Comparison of ENCODE assay signal across 25 cellular contexts in the genomic region with DNA sequence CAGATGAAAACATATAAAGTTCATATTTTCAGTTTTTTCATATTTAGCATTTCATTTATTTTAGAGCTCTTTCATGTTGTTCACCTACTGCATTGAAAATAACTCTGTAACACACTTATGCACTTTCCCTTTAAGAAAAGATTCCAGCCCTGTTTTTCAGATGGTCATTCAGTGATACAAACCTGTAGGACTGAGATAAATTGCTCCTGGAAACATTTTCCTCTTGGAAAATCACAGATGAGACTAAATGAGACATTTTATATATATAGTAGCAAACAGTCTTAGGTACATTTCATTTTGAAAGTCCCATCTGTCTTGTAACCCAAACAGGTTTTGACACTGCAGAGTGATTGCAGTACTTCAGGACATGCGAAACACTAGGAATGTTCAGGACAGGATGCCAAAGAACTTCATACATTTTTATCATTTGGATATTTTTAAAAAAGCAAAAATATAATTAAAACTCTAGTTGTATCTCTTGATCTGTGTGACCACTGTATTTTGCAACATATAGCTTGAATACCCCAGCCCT.
"Had no signal": no experiment of that assay in that cellular context is flagged by ENCODE, and none has a peak within 500 bp of the region (broad histone marks: within the 10 kb centered on the region; RNA-seq: fewer than 3 reads in every experiment).

No MANE protein-coding gene starts in this region.

- H3K9me3 ChIP-seq: heart right ventricle, lower lobe of right lung, mucosa of descending colon, tibial artery had no signal

- H3K4me1 ChIP-seq: foreskin keratinocyte, lower lobe of right lung had no signal

- H3K4me3 ChIP-seq: heart right ventricle, lower lobe of right lung, mucosa of descending colon, tibial artery had no signal

- H3K27ac ChIP-seq: foreskin keratinocyte, lower lobe of right lung, tibial artery had no signal

- H3K36me3 ChIP-seq: heart right ventricle, lower lobe of right lung, tibial artery had no signal

- DNase-seq: activated CD4-positive, alpha-beta memory T cell treated with anti-CD3 and anti-CD28 coated beads for 36 hours; activated CD4-positive, alpha-beta T cell treated with anti-CD3 and anti-CD28 coated beads, Interleukin-2, amount 10 ng/mL, durations not matched to agents 24 days and 14 days; activated CD4-positive, CD25-positive, alpha-beta regulatory T cell treated with anti-CD3 and anti-CD28 coated beads, Interleukin-2, amount 50 U/mL, for 72 hours; activated CD8-positive, alpha-beta memory T cell treated with anti-CD3 and anti-CD28 coated beads, Interleukin-2, amount 50 U/mL, for 4 hours; activated effector memory CD4-positive, alpha-beta T cell treated with anti-CD3 and anti-CD28 coated beads, Interleukin-2, amount 50 U/mL, for 16 hours; activated naive CD4-positive, alpha-beta T cell treated with anti-CD3 and anti-CD28 coated beads for 36 hours; activated naive CD8-positive, alpha-beta T cell treated with anti-CD3 and anti-CD28 coated beads for 36 hours; activated T-cell treated with anti-CD3 and anti-CD28 coated beads, Interleukin-2, amount 50 U/mL, for 1 hour; amniotic stem cell; central memory CD4-positive, alpha-beta T cell; foreskin keratinocyte; heart right ventricle; lower lobe of right lung; mesendoderm; mucosa of descending colon; small intestine; stimulated activated CD4-positive, alpha-beta T cell treated with anti-CD3 and anti-CD28 coated beads, Interleukin-4, amount 100 ng/mL, for 4 hours; stimulated activated CD8-positive, alpha-beta memory T cell treated with anti-CD3 and anti-CD28 coated beads, Interleukin-4, amount 100 ng/mL, for 48 hours; stimulated activated naive CD8-positive, alpha-beta T cell treated with anti-CD3 and anti-CD28 coated beads, Interleukin-15, amount 100 ng/mL, for 72 hours; substantia nigra; T-helper 2 cell; tibial artery had no signal

- H3K27me3 ChIP-seq: tibial artery had no signal

- ATAC-seq: esophagus mucosa; foreskin keratinocyte; mucosa of descending colon; natural killer cell treated with Interleukin-12 subunit alpha and Interleukin-12 subunit beta and Interleukin-15 and Interleukin-18, amount 100 ng/mL, for 72 hours; stimulated activated memory B cell treated with anti-CD40 and anti-IgM and Interleukin-4, amounts not matched to agents 10 μg/mL and 1 μg/mL and 100 μg/mL, for 72 hours; stimulated activated naive CD8-positive, alpha-beta T cell treated with anti-CD3 and anti-CD28 coated beads, Interleukin-15, amount 100 ng/mL, for 72 hours had no signal
